20 cellular contexts compared by ENCODE assay signal in genomic region chr7:26374665-26375373, GRCh38.
DNase-seq lines count a peak whose midpoint lies in the region; ATAC-seq, FAIRE-seq and TF ChIP-seq lines count a peak whose summit lies in the region.
"Had no signal": no experiment of that assay in that cellular context is flagged by ENCODE, and none has a peak within 500 bp of the region (broad histone marks: within the 10 kb centered on the region; RNA-seq: fewer than 3 reads in every experiment).

No MANE protein-coding gene starts in this region.

- peaks cover 3% of the 10 kb centered on the region for H3K36me3 Mint-ChIP-seq in mesothelial cell of epicardium
- H3K36me3 Mint-ChIP-seq in activated T-cell treated with anti-CD3 and anti-CD28 coated beads, Interleukin-2, amount 50 U/mL, for 72 hours (ENCODE audit: insufficient read depth in 2 of 2) = peaks cover 1 to 8% of the 10 kb centered on the region in 2 donors

- no peak for TF ChIP-seq RAD21 in A549 (conservative IDR thresholded peaks at IDR 0.05 in 1 of 2, IDR thresholded peaks at IDR 0.05 in 1 of 2)

- POLR2A ChIA-PET in A549 (lab: Yijun Ruan, JAX) = interaction anchor here (0.8 kb wide), 1 partner anchor 782 kb away, joined by 3 read pairs; the partner anchor contains the start of gene HOXA7
- POLR2A ChIA-PET in HEK293 (lab: Yijun Ruan, JAX) = interaction anchor here (1.3 kb wide), 1 partner anchor 293 kb away, joined by 4 read pairs; no protein-coding TSS in a partner anchor

- no peaks in the 10 kb centered on the region for H3K36me3 ChIP-seq in HEK293 (ENCODE audit: control insufficient read depth in 2 of 2, insufficient read depth in 1 of 2, low read length in 2 of 2)
- H3K36me3 ChIP-seq in WERI-Rb-1 = no peaks in the 10 kb centered on the region
- H3K36me3 ChIP-seq: right atrium auricular region, thyroid gland had no signal

- TF ChIP-seq CTCF in A549 (IDR thresholded peaks at IDR 0.05) (no peak), HEK293 (tag by site-specific recombination; IDR thresholded peaks at IDR 0.05) (no peak), WERI-Rb-1 (IDR thresholded peaks at IDR 0.05; ENCODE audit: low read depth, low read length) (no peak), mesothelial cell of epicardium (IDR thresholded peaks at IDR 0.05; ENCODE audit: unreplicated experiment) (no peak)

- no peaks in the 10 kb centered on the region for H3K9me3 Mint-ChIP-seq in mesothelial cell of epicardium
- H3K9me3 Mint-ChIP-seq in activated T-cell treated with anti-CD3 and anti-CD28 coated beads, Interleukin-2, amount 50 U/mL, for 72 hours = no peaks in the 10 kb centered on the region
- H3K9me3 Mint-ChIP-seq: activated CD4-positive, alpha-beta memory T cell treated with anti-CD3 and anti-CD28 coated beads, Interleukin-2, amount 10 ng/mL, durations not matched to agents 7 days and 5 days; activated naive CD4-positive, alpha-beta T cell treated with anti-CD3 and anti-CD28 coated beads, Interleukin-2, amount 10 ng/mL, durations not matched to agents 7 days and 5 days; CD8-positive, alpha-beta T cell; effector memory CD8-positive, alpha-beta T cell had no signal

- no peak for DNase-seq in A549 (ENCODE audit: low read depth in 1 of 2, low spot score in 1 of 2)
- no peak for DNase-seq in WERI-Rb-1
- no peak for DNase-seq in mesothelial cell of epicardium (ENCODE audit: low spot score in 2 of 2, unreplicated experiment in 2 of 2)
- no peak for DNase-seq in NCI-H446 (lab: John Stamatoyannopoulos, UW)
- no peak for DNase-seq in activated T-cell treated with anti-CD3 and anti-CD28 coated beads, Interleukin-2, amount 50 U/mL, for 72 hours
- DNase-seq: activated CD4-positive, alpha-beta memory T cell treated with anti-CD3 and anti-CD28 coated beads, Interleukin-2, amount 10 ng/mL, durations not matched to agents 7 days and 5 days; activated naive CD4-positive, alpha-beta T cell treated with anti-CD3 and anti-CD28 coated beads, Interleukin-2, amount 10 ng/mL, durations not matched to agents 7 days and 5 days; activated T-cell treated with anti-CD3 and anti-CD28 coated beads, Interleukin-2, amount 50 U/mL, for 1 hour; CD8-positive, alpha-beta T cell; effector memory CD8-positive, alpha-beta T cell; kidney glomerular epithelial cell; NCI-H226; nucleus accumbens; stimulated activated naive CD4-positive, alpha-beta T cell; thyroid gland had no signal

- CTCF ChIA-PET in A549 (lab: Yijun Ruan, JAX) (interaction anchor here (0.6 to 8.4 kb wide), 10 partner anchors 10 to 787 kb away, joined by 3 to 228 read pairs (median 4); no protein-coding TSS in a partner anchor), HEK293 (lab: Yijun Ruan, JAX) (interaction anchor here (0.6 to 3.1 kb wide), 14 partner anchors 10 to 786 kb away, joined by 3 to 31 read pairs (median 4); partner anchors contain the start of genes HOXA5 and SNX10)

- H3K4me1 ChIP-seq in A549 = no peaks in the 10 kb centered on the region
- H3K4me1 ChIP-seq in HEK293 (ENCODE audit: control insufficient read depth, insufficient read depth, low read length) = peaks cover 31% of the 10 kb centered on the region

- H3K9me3 ChIP-seq in A549 (no peaks in the 10 kb centered on the region), HEK293 (ENCODE audit: control insufficient read depth, insufficient read depth, low read depth, low read length) (no peaks in the 10 kb centered on the region), WERI-Rb-1 (ENCODE audit: severe bottlenecking) (no peaks in the 10 kb centered on the region)
- H3K9me3 ChIP-seq: right atrium auricular region, thyroid gland had no signal

- no peak for TF ChIP-seq POLR2A in A549 (IDR thresholded peaks at IDR 0.05; ENCODE audit: low read length)

- H3K27ac ChIP-seq in A549 (no peak overlapping the region), HEK293 (ENCODE audit: extremely low read depth, low read depth, low read length) (no peak overlapping the region), WERI-Rb-1 (peak overlapping the region; percentile 99)
- H3K27ac ChIP-seq: right atrium auricular region, thyroid gland had no signal

- peak overlapping the region; percentile 98 for H3K27ac Mint-ChIP-seq in mesothelial cell of epicardium
- H3K27ac Mint-ChIP-seq in activated T-cell treated with anti-CD3 and anti-CD28 coated beads, Interleukin-2, amount 50 U/mL, for 72 hours = no peak overlapping the region
- H3K27ac Mint-ChIP-seq: activated CD4-positive, alpha-beta memory T cell treated with anti-CD3 and anti-CD28 coated beads, Interleukin-2, amount 10 ng/mL, durations not matched to agents 7 days and 5 days; activated naive CD4-positive, alpha-beta T cell treated with anti-CD3 and anti-CD28 coated beads, Interleukin-2, amount 10 ng/mL, durations not matched to agents 7 days and 5 days; CD8-positive, alpha-beta T cell; effector memory CD8-positive, alpha-beta T cell had no signal

- WGBS in A549 (ENCODE audit: missing lambda C conversion rate) = 70% methylated on average over 6 of the region's 6 CpGs

- H3K4me3 ChIP-seq in A549 = no peak overlapping the region
- H3K4me3 ChIP-seq in HEK293 (ENCODE audit: low read depth, low read length) = no peak overlapping the region
- peak overlapping the region; percentile 96 for H3K4me3 ChIP-seq in WERI-Rb-1 (ENCODE audit: low read depth, low read length)
- H3K4me3 ChIP-seq: right atrium auricular region, thyroid gland had no signal

- H3K27me3 ChIP-seq in WERI-Rb-1 (ENCODE audit: insufficient read depth, low read depth, severe bottlenecking) = no peaks in the 10 kb centered on the region

- FAIRE-seq in A549 (lab: Jason Lieb, UNC) = peak; percentile 61

- no peak overlapping the region for H3K4me2 ChIP-seq in A549

- H3K4me1 Mint-ChIP-seq in mesothelial cell of epicardium = peaks cover 64% of the 10 kb centered on the region
- peaks cover 10% of the 10 kb centered on the region for H3K4me1 Mint-ChIP-seq in activated T-cell treated with anti-CD3 and anti-CD28 coated beads, Interleukin-2, amount 50 U/mL, for 72 hours (ENCODE audit: low read depth)

- peak overlapping the region; percentile 84 for H3K4me3 Mint-ChIP-seq in mesothelial cell of epicardium
- no peak overlapping the region for H3K4me3 Mint-ChIP-seq in activated T-cell treated with anti-CD3 and anti-CD28 coated beads, Interleukin-2, amount 50 U/mL, for 72 hours

- ATAC-seq in A549 (no peak), GM19023 (IDR thresholded peaks at IDR 0.05; ENCODE audit: unreplicated experiment) (no peak), HG03039 (IDR thresholded peaks at IDR 0.05; ENCODE audit: unreplicated experiment) (no peak)
- no peak for ATAC-seq in activated T-cell treated with anti-CD3 and anti-CD28 coated beads, Interleukin-2, amount 50 U/mL, for 72 hours (replicated peaks in 1 of 2)
- ATAC-seq: CD8-positive, alpha-beta T cell; effector memory CD8-positive, alpha-beta T cell; HCT116 had no signal

- no peaks in the 10 kb centered on the region for H3K27me3 Mint-ChIP-seq in mesothelial cell of epicardium (ENCODE audit: low read depth)
- H3K27me3 Mint-ChIP-seq in activated T-cell treated with anti-CD3 and anti-CD28 coated beads, Interleukin-2, amount 50 U/mL, for 72 hours (ENCODE audit: low read depth) = peaks cover 22% of the 10 kb centered on the region

- TF ChIP-seq EP300 in A549 (IDR thresholded peaks at IDR 0.05) = no peak

TF ChIP-seq in A549, 52 proteins besides CTCF, POLR2A, EP300 and RAD21 (continues in another document):
- TF ChIP-seq KDM1A (IDR thresholded peaks at IDR 0.05; ENCODE audit: low read depth) (no peak), HDAC2 (IDR thresholded peaks at IDR 0.05) (no peak), BHLHE40 (IDR thresholded peaks at IDR 0.05; ENCODE audit: low read depth, low read length) (no peak), FOSB (CRISPR knock-in tag; IDR thresholded peaks at IDR 0.05) (no peak)

TF ChIP-seq in HEK293, 187 proteins besides CTCF, POLR2A, EP300 and RAD21:
- TF ChIP-seq SCRT2 (tag by site-specific recombination; IDR thresholded peaks at IDR 0.05) (peak; percentile 59; the same call in 1 of the 2 replicates), ZNF148 (tag by site-specific recombination; IDR thresholded peaks at IDR 0.05; ENCODE audit: borderline replicate concordance) (no peak), ZNF211 (tag by site-specific recombination; IDR thresholded peaks at IDR 0.05; ENCODE audit: low read depth) (no peak)
TF ChIP-seq in HEK293: peak in this region for 1.
